ENCODE assay signal across 1 cellular context in genomic region chrX:47234583-47234982, GRCh38.
TF ChIP-seq lines count a peak whose summit lies in the region.

No MANE protein-coding gene starts in this region.

TF ChIP-seq in endothelial cell of umbilical vein, 7 proteins besides CTCF, POLR2A, EP300 and RAD21:
- TF ChIP-seq FOS (IDR thresholded peaks at IDR 0.05; ENCODE audit: borderline replicate concordance, insufficient read depth, low read length) (no peak), POLR2AphosphoS5 (IDR thresholded peaks at IDR 0.05; ENCODE audit: insufficient read depth, low read depth, low read length) (no peak), MAX (IDR thresholded peaks at IDR 0.05; ENCODE audit: insufficient read depth, insufficient read length) (no peak), JUN (IDR thresholded peaks at IDR 0.05; ENCODE audit: borderline replicate concordance, insufficient read depth, insufficient read length, low read depth) (no peak), GATA2 (IDR thresholded peaks at IDR 0.05; ENCODE audit: insufficient read depth, insufficient read length, low read depth, low read length) (no peak), EZH2 (IDR thresholded peaks at IDR 0.05; ENCODE audit: borderline replicate concordance, low read depth, low read length, severe bottlenecking) (no peak), MYC (IDR thresholded peaks at IDR 0.05; ENCODE audit: low read depth, low read length) (no peak)
